9 cellular contexts compared by ENCODE assay signal in genomic region chr16:4263504-4264436, GRCh38. TPM values are rescaled to one million over a fixed set of nuclear protein-coding genes. Genes with fewer than 3 reads are reported as not detected.
DNase-seq lines count a peak whose midpoint lies in the region; ATAC-seq and TF ChIP-seq lines count a peak whose summit lies in the region.
"Had no signal": no experiment of that assay in that cellular context is flagged by ENCODE, and none has a peak within 500 bp of the region (broad histone marks: within the 10 kb centered on the region; RNA-seq: fewer than 3 reads in every experiment).

No MANE protein-coding gene starts in this region.

- intact Hi-C loops in sciatic nerve (cut with DNase I), result no loop called here

- H3K36me3 Mint-ChIP-seq in activated T-helper 17 cell treated with anti-CD3 and anti-CD28 coated beads, Interleukin-2, amount 50 U/mL, for 72 hours (ENCODE audit: low read depth), result peaks cover 34% of the 10 kb centered on the region

- no peaks in the 10 kb centered on the region for H3K9me3 Mint-ChIP-seq in activated T-helper 17 cell treated with anti-CD3 and anti-CD28 coated beads, Interleukin-2, amount 50 U/mL, for 72 hours

- no peak overlapping the region for H3K4me3 Mint-ChIP-seq in activated T-helper 17 cell treated with anti-CD3 and anti-CD28 coated beads, Interleukin-2, amount 50 U/mL, for 72 hours

- no peak overlapping the region for H3K27ac Mint-ChIP-seq in activated T-helper 17 cell treated with anti-CD3 and anti-CD28 coated beads, Interleukin-2, amount 50 U/mL, for 72 hours

- H3K36me3 ChIP-seq in RWPE2 (ENCODE audit: low read depth), result peaks cover 42% of the 10 kb centered on the region

- H3K4me1 ChIP-seq in RWPE2 (ENCODE audit: insufficient read depth, poor library complexity, severe bottlenecking), result no peaks in the 10 kb centered on the region

- ATAC-seq in RWPE2 (ENCODE audit: low read depth), result peak; percentile 39; the same call in 1 of the 3 replicates
- peak; percentile 97 for ATAC-seq in sciatic nerve
- no peak for ATAC-seq in GM18519 (IDR thresholded peaks at IDR 0.05; ENCODE audit: low FRiP score, unreplicated experiment)
- ATAC-seq in activated T-helper 17 cell treated with anti-CD3 and anti-CD28 coated beads, Interleukin-2, amount 50 U/mL, for 72 hours (replicated peaks), result no peak

- no peak overlapping the region for H3K4me3 ChIP-seq in RWPE2 (ENCODE audit: severe bottlenecking)

- DNase-seq in ELR (ENCODE audit: low read depth) (peak; percentile 51), RWPE2 (ENCODE audit: low spot score) (no peak), fibroblast of the conjunctiva (ENCODE audit: low read depth) (peak; percentile 98), sciatic nerve (ENCODE audit: low spot score) (peak; percentile 93), globus pallidus (ENCODE audit: low spot score) (no peak)
- no peak for DNase-seq in activated naive CD4-positive, alpha-beta T cell treated with Interleukin-2 at 50 U/mL for 16 hours

- TF ChIP-seq CTCF in RWPE2 (IDR thresholded peaks at IDR 0.05; ENCODE audit: poor library complexity, severe bottlenecking), result no peak

- no peak overlapping the region for H3K27ac ChIP-seq in RWPE2 (ENCODE audit: poor library complexity, severe bottlenecking)

- no peaks in the 10 kb centered on the region for H3K4me1 Mint-ChIP-seq in activated T-helper 17 cell treated with anti-CD3 and anti-CD28 coated beads, Interleukin-2, amount 50 U/mL, for 72 hours

- H3K27me3 Mint-ChIP-seq in activated T-helper 17 cell treated with anti-CD3 and anti-CD28 coated beads, Interleukin-2, amount 50 U/mL, for 72 hours, result no peaks in the 10 kb centered on the region

- H3K27me3 ChIP-seq in RWPE2 (ENCODE audit: insufficient read depth, poor library complexity, severe bottlenecking), result no peaks in the 10 kb centered on the region

- H3K9me3 ChIP-seq in RWPE2 (ENCODE audit: severe bottlenecking), result no peaks in the 10 kb centered on the region

RNA-seq across cellular contexts. Expression of gene TFAP4, which starts 9.1 kb away (rescaled TPM):
- total RNA-seq in sciatic nerve, result 12.7 TPM
- 10 to 100 TPM; 14.5 to 27.2 TPM for total RNA-seq in activated T-helper 17 cell treated with anti-CD3 and anti-CD28 coated beads, Interleukin-2, amount 50 U/mL, for 72 hours

RNA-seq across cellular contexts. Expression of gene SRL, which starts 21.9 kb away (rescaled TPM):
- total RNA-seq in sciatic nerve, result 1.9 TPM
- not detected for total RNA-seq in activated T-helper 17 cell treated with anti-CD3 and anti-CD28 coated beads, Interleukin-2, amount 50 U/mL, for 72 hours
- total RNA-seq: kidney epithelial cell had no signal

RNA-seq across cellular contexts. Expression of gene GLIS2, which starts 52.1 kb away (rescaled TPM):
- total RNA-seq in sciatic nerve, result 39.4 TPM
- total RNA-seq in activated T-helper 17 cell treated with anti-CD3 and anti-CD28 coated beads, Interleukin-2, amount 50 U/mL, for 72 hours, result 1 to 10 TPM in 1 of 2 donors, under 1 TPM in 1; 0.37 to 1.6 TPM

Comparison
In these comparisons a context has a peak if more than half of its experiments do, and no peak if none do; other contexts are left out.
1. DNase-seq: peak in ELR (single experiment), fibroblast of the conjunctiva (single experiment) and sciatic nerve (single experiment); none in RWPE2 (single experiment), globus pallidus (single experiment) and activated naive CD4-positive, alpha-beta T cell treated with Interleukin-2 at 50 U/mL for 16 hours (single experiment).
2. ATAC-seq: peak in RWPE2 (single experiment) and sciatic nerve (single experiment); none in GM18519 (single experiment) and activated T-helper 17 cell treated with anti-CD3 and anti-CD28 coated beads, Interleukin-2, amount 50 U/mL, for 72 hours (single experiment).
3. RNA of gene GLIS2, which starts 52.1 kb away (total RNA-seq): 39.4 TPM in sciatic nerve (single experiment); 0.37 to 1.6 TPM in activated T-helper 17 cell treated with anti-CD3 and anti-CD28 coated beads, Interleukin-2, amount 50 U/mL, for 72 hours; every median in the first group is over 10 times any median in the second.